Comparison of ENCODE assay signal across 8 cellular contexts in genomic region chr20:17968366-17969275, GRCh38. TPM values are rescaled to one million over a fixed set of nuclear protein-coding genes. Genes with fewer than 3 reads are reported as not detected.
A peak's percentile ranks its signal among the peaks of the same experiment; 100 is the strongest.
DNase-seq lines count a peak whose midpoint lies in the region; ATAC-seq and TF ChIP-seq lines count a peak whose summit lies in the region.

MGME1 (plus strand) TSS chr20:17969018; CDS start chr20:17969860, 842 bp downstream.
SNX5 (minus strand) TSS chr20:17968794; CDS start chr20:17968425, 369 bp downstream.

- peaks cover 9% of the 10 kb centered on the region; the same call in 1 of the 2 replicates for H3K4me1 ChIP-seq in BE2C
- peaks cover 3% of the 10 kb centered on the region for H3K4me1 ChIP-seq in colonic mucosa

- no peak for TF ChIP-seq CTCF in BE2C (IDR thresholded peaks at IDR 0.05; ENCODE audit: low read depth, low read length)
- TF ChIP-seq CTCF in colonic mucosa (IDR thresholded peaks at IDR 0.05), result no peak

- ATAC-seq in HG03460 (IDR thresholded peaks at IDR 0.05; ENCODE audit: unreplicated experiment), result peak; percentile 76

- intact Hi-C loops in colonic mucosa (cut with DNase I), result no loop called here

- H3K36me3 ChIP-seq in BE2C, result peaks cover 41% of the 10 kb centered on the region
- H3K36me3 ChIP-seq in colonic mucosa, result no peaks in the 10 kb centered on the region

- peak; percentile 99 for DNase-seq in BE2C
- peak; percentile 85 for DNase-seq in GM19240 (ENCODE audit: insufficient read length, low spot score)
- DNase-seq in NCI-H526 (lab: John Stamatoyannopoulos, UW), result peak; percentile 98 to 100
- DNase-seq in activated CD4-positive, alpha-beta T cell treated with anti-CD3 and anti-CD28 coated beads for 48 hours, result peak; percentile 100
- DNase-seq in colonic mucosa, result peak; percentile 99
- peak; percentile 100 for DNase-seq in kidney tubule cell (ENCODE audit: low spot score)
- peak; percentile 98 to 100 (median 99) for DNase-seq in stimulated activated CD4-positive, alpha-beta T cell treated with anti-CD3 and anti-CD28 coated beads, Interleukin-1b, Interleukin-23, amount 100 ng/mL, for 24 hours (ENCODE audit: low read depth in 4 of 4, low spot score in 1 of 4)

- no peaks in the 10 kb centered on the region for H3K9me3 ChIP-seq in BE2C
- H3K9me3 ChIP-seq in colonic mucosa, result no peaks in the 10 kb centered on the region

- H3K4me3 ChIP-seq in BE2C (ENCODE audit: low read depth, low read length) (peak within 1 kb of the TSS; percentile 84), colonic mucosa (peak within 1 kb of the TSS; percentile 78)

- peak within 1 kb of the TSS; percentile 94 to 95 for H3K9ac ChIP-seq in colonic mucosa (ENCODE audit: low read depth in 2 of 2, low read length in 2 of 2)

- no peaks in the 10 kb centered on the region for H3K27me3 ChIP-seq in BE2C
- no peaks in the 10 kb centered on the region for H3K27me3 ChIP-seq in colonic mucosa

- peak within 1 kb of the TSS; percentile 97 for H3K27ac ChIP-seq in colonic mucosa

RNA-seq across cellular contexts. Expression of gene MGME1, which starts in this region (rescaled TPM):
- polyA plus RNA-seq in BE2C (2012; ENCODE audit: insufficient read depth, insufficient read length, low read depth), result 22.4 TPM
- total RNA-seq in colonic mucosa, result 10 to 100 TPM; 20.5 to 21.1 TPM

RNA-seq across cellular contexts. Expression of gene SNX5, which starts in this region (rescaled TPM):
- 68.1 TPM for polyA plus RNA-seq in BE2C (2012; ENCODE audit: insufficient read depth, insufficient read length, low read depth)
- total RNA-seq in colonic mucosa, result 100 to 1,000 TPM; 116 to 119 TPM

Comparison
In these comparisons a context has a peak if more than half of its experiments do, and no peak if none do; other contexts are left out.
1. Peak in every context shown above with its lines: DNase-seq, ATAC-seq, H3K4me3 ChIP-seq and H3K27ac ChIP-seq.